18 cellular contexts compared by ENCODE assay signal in the genomic region with DNA sequence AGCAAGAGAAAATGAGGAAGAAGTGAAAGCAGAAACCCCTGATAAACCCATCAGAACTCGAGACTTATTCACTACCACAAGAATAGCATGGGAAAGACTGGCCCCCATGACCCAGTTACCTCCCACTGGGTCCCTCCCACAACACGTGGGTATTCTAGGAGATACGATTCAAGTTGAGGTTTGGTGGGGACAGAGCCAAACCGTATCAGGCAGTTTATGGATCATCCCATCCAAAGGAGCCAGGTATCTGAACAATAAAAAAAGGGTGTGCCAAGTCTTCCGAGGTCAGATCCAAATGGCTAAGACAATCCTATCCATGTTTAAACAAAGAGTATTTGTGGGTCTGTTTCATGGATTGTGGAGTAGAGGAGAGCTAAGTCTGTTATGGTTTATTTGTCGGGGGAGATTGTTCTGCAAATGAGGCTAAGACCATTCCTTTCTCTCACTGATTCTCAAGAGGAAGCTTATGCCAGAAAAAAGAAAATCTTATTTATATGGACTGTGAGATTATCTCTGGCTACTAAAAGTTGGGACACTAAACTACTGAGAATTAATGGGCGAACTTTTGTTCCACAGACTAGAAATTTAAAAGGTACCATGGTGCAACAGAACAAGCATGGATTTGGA.
DNase-seq lines count a peak whose midpoint lies in the region; ATAC-seq and TF ChIP-seq lines count a peak whose summit lies in the region.
"Had no signal": no experiment of that assay in that cellular context is flagged by ENCODE, and none has a peak within 500 bp of the region (broad histone marks: within the 10 kb centered on the region; RNA-seq: fewer than 3 reads in every experiment).

No MANE protein-coding gene starts in this region.

- H4K20me1 ChIP-seq in GM23338 (replicated peaks; ENCODE audit: insufficient read depth) (no peaks in the 10 kb centered on the region), osteoblast (ENCODE audit: insufficient read depth, low read length) (no peaks in the 10 kb centered on the region)

- H3K27ac ChIP-seq in GM23338 (ENCODE audit: low read depth) (no peak overlapping the region), osteoblast (ENCODE audit: low read depth, low read length) (no peak overlapping the region)
- H3K27ac ChIP-seq: C4-2B, HL-60, RWPE1, SJCRH30 had no signal

- DNase-seq in GM23338 (ENCODE audit: low spot score) (no peak), LoVo (ENCODE audit: low spot score) (peak; percentile 19), astrocyte of the cerebellum (ENCODE audit: low read depth) (peak; percentile 4), osteoblast (ENCODE audit: insufficient read length, low spot score, missing footprints) (no peak), NOMO-1 (lab: John Stamatoyannopoulos, UW; ENCODE audit: unreplicated experiment in 2 of 2) (no peak), osteocyte (ENCODE audit: extremely low spot score, unreplicated experiment) (no peak), NCI-H1694 treated with DMSO at 0.1 percent for 48 hours (lab: John Stamatoyannopoulos, UW) (no peak)
- DNase-seq: DND-41; GDM1; NCI-H1436; NCI-H2081 treated with DMSO at 0.1 percent for 48 hours; NK-92 treated with Interleukin-12 subunit alpha and Interleukin-12 subunit beta, amount 100 ng/mL, for 24 hours; PC-3; SJCRH30 had no signal

- H3K4me1 Mint-ChIP-seq in GM23338 = peaks cover 22% of the 10 kb centered on the region
- peaks cover 20% of the 10 kb centered on the region for H3K4me1 Mint-ChIP-seq in osteocyte (ENCODE audit: unreplicated experiment)

- H3K4me1 ChIP-seq in GM23338 (ENCODE audit: insufficient read depth) (peaks cover 16% of the 10 kb centered on the region), osteoblast (ENCODE audit: insufficient read depth, low read length) (no peaks in the 10 kb centered on the region)
- H3K4me1 ChIP-seq: SJCRH30 had no signal

- H3K27me3 ChIP-seq in GM23338 (ENCODE audit: insufficient read depth) (no peaks in the 10 kb centered on the region), osteoblast (ENCODE audit: insufficient read depth, low read length) (peaks cover 23% of the 10 kb centered on the region)
- H3K27me3 ChIP-seq: SJCRH30 had no signal

- no peak overlapping the region for H3K27ac Mint-ChIP-seq in GM23338
- no peak overlapping the region for H3K27ac Mint-ChIP-seq in osteocyte (ENCODE audit: unreplicated experiment)

- peak overlapping the region; percentile 44 for H3K4me2 ChIP-seq in GM23338
- no peak overlapping the region for H3K4me2 ChIP-seq in osteoblast (ENCODE audit: insufficient read depth, low read length)
- H3K4me2 ChIP-seq: A549 had no signal

- H3K36me3 Mint-ChIP-seq in GM23338 (ENCODE audit: low read depth) (peaks cover 2% of the 10 kb centered on the region; the same call in 2 of the 3 replicates), osteocyte (ENCODE audit: unreplicated experiment) (peaks cover 2% of the 10 kb centered on the region)

- TF ChIP-seq CTCF in GM23338 (conservative IDR thresholded peaks at IDR 0.05; ENCODE audit: low read depth in 2 of 2) = no peak
- TF ChIP-seq CTCF in astrocyte of the cerebellum (IDR thresholded peaks at IDR 0.05; ENCODE audit: low read depth, low read length, missing control alignments) = no peak
- no peak for TF ChIP-seq CTCF in osteoblast (IDR thresholded peaks at IDR 0.05; ENCODE audit: extremely low read depth, low read depth, low read length)
- TF ChIP-seq CTCF in osteocyte (IDR thresholded peaks at IDR 0.05) = no peak

- in situ Hi-C loops in astrocyte of the cerebellum (cut with HindIII; ENCODE audit: low sequenced_read_pairs) = no loop called here

- H3F3A ChIP-seq in GM23338 (replicated peaks; ENCODE audit: low read depth) = no peaks in the 10 kb centered on the region

- no peak; the same call in 1 of the 3 replicates for ATAC-seq in GM23338
- ATAC-seq: A549 had no signal

- H3K4me3 Mint-ChIP-seq in GM23338 (no peak overlapping the region), osteocyte (ENCODE audit: unreplicated experiment) (no peak overlapping the region)

- H3K9me2 ChIP-seq in GM23338 (ENCODE audit: insufficient read depth) = no peaks in the 10 kb centered on the region

- H3K27me3 Mint-ChIP-seq in GM23338 (ENCODE audit: insufficient read depth, low read depth, poor library complexity) = peaks cover 4% of the 10 kb centered on the region
- peaks cover 32% of the 10 kb centered on the region for H3K27me3 Mint-ChIP-seq in osteocyte (ENCODE audit: unreplicated experiment)

- H3K79me2 ChIP-seq in GM23338 (replicated peaks; ENCODE audit: insufficient read depth) = no peaks in the 10 kb centered on the region
- H3K79me2 ChIP-seq in osteoblast (ENCODE audit: insufficient read depth, low read length) = no peaks in the 10 kb centered on the region

- H3K36me3 ChIP-seq in GM23338 (ENCODE audit: insufficient read depth) (no peaks in the 10 kb centered on the region), osteoblast (ENCODE audit: insufficient read depth, low read length) (no peaks in the 10 kb centered on the region)
- H3K36me3 ChIP-seq: SJCRH30 had no signal

- H3K9me3 Mint-ChIP-seq in GM23338 = no peaks in the 10 kb centered on the region
- H3K9me3 Mint-ChIP-seq in osteocyte (ENCODE audit: unreplicated experiment) = no peaks in the 10 kb centered on the region

- no peaks in the 10 kb centered on the region for H3K9me3 ChIP-seq in osteoblast (ENCODE audit: low read depth, low read length)
- H3K9me3 ChIP-seq: A549, SJCRH30 had no signal

- H2AFZ ChIP-seq in GM23338 = no peak overlapping the region; the same call in 1 of the 2 replicates
- peak overlapping the region; percentile 35 for H2AFZ ChIP-seq in osteoblast (ENCODE audit: low read length)

- H3K4me3 ChIP-seq in GM23338 = no peak overlapping the region
- no peak overlapping the region for H3K4me3 ChIP-seq in astrocyte of the cerebellum (ENCODE audit: low read depth, low read length)
- no peak overlapping the region for H3K4me3 ChIP-seq in osteoblast (ENCODE audit: insufficient read depth, low read length)
- H3K4me3 ChIP-seq: A549, SJCRH30 had no signal

TF ChIP-seq in GM23338, 12 proteins besides CTCF, POLR2A, EP300 and RAD21 (continues in another document):
- TF ChIP-seq ZNF331 (CRISPR knock-in tag; IDR thresholded peaks at IDR 0.05; ENCODE audit: low read depth) = no peak
- no peak for TF ChIP-seq CREB1 (CRISPR knock-in tag; IDR thresholded peaks at IDR 0.05; ENCODE audit: low read depth)
- TF ChIP-seq EZH2phosphoT487 (IDR thresholded peaks at IDR 0.05; ENCODE audit: unreplicated experiment) = no peak
- no peak for TF ChIP-seq POLR2AphosphoS5 (IDR thresholded peaks at IDR 0.05; ENCODE audit: low read depth)
- TF ChIP-seq JUNB (IDR thresholded peaks at IDR 0.05; ENCODE audit: unreplicated experiment) = no peak
- no peak for TF ChIP-seq NANOG (IDR thresholded peaks at IDR 0.05; ENCODE audit: borderline replicate concordance)
- no peak for TF ChIP-seq EZH2 (IDR thresholded peaks at IDR 0.05; ENCODE audit: low read depth, unreplicated experiment)
- TF ChIP-seq STAT1 (IDR thresholded peaks at IDR 0.05; ENCODE audit: unreplicated experiment) = no peak
- TF ChIP-seq, protein P1, sequence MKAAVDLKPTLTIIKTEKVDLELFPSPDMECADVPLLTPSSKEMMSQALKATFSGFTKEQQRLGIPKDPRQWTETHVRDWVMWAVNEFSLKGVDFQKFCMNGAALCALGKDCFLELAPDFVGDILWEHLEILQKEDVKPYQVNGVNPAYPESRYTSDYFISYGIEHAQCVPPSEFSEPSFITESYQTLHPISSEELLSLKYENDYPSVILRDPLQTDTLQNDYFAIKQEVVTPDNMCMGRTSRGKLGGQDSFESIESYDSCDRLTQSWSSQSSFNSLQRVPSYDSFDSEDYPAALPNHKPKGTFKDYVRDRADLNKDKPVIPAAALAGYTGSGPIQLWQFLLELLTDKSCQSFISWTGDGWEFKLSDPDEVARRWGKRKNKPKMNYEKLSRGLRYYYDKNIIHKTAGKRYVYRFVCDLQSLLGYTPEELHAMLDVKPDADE (IDR thresholded peaks at IDR 0.05) = no peak
- no peak for TF ChIP-seq REST (IDR thresholded peaks at IDR 0.05; ENCODE audit: unreplicated experiment)
- TF ChIP-seq ZNF114 (CRISPR knock-in tag; IDR thresholded peaks at IDR 0.05) = no peak

Comparison
In these comparisons a context has a peak if more than half of its experiments do, and no peak if none do; other contexts are left out.
1. DNase-seq: peak in LoVo (single experiment) and astrocyte of the cerebellum (single experiment); none in GM23338 (single experiment), osteoblast (single experiment), NOMO-1 (0 of 2), osteocyte (single experiment) and NCI-H1694 treated with DMSO at 0.1 percent for 48 hours (single experiment).